In genomic region chr3:52431459-52432223, GRCh38 we compare ENCODE assay signal across 21 cellular contexts. TPM values are rescaled to one million over a fixed set of nuclear protein-coding genes. Genes with fewer than 3 reads are reported as not detected.
DNase-seq lines count a peak whose midpoint lies in the region; ATAC-seq and TF ChIP-seq lines count a peak whose summit lies in the region.
"Had no signal": no experiment of that assay in that cellular context is flagged by ENCODE, and none has a peak within 500 bp of the region (broad histone marks: within the 10 kb centered on the region; RNA-seq: fewer than 3 reads in every experiment).

No MANE protein-coding gene starts in this region.

- H3K27ac Mint-ChIP-seq in H9 (peak overlapping the region in 2 of 3 experiments; percentile 22 to 32; a peak in 4 of 7 replicates), chondrocyte (ENCODE audit: unreplicated experiment) (no peak overlapping the region)
- H3K27ac Mint-ChIP-seq: activated CD4-positive, alpha-beta T cell treated with anti-CD3 and anti-CD28 coated beads for 36 hours had no signal

- H3K27me3 ChIP-seq in H9 (ENCODE audit: insufficient read depth, low read length): no peaks in the 10 kb centered on the region
- no peaks in the 10 kb centered on the region for H3K27me3 ChIP-seq in right cardiac atrium (ENCODE audit: control insufficient read depth, insufficient read depth)
- no peaks in the 10 kb centered on the region for H3K27me3 ChIP-seq in gastrocnemius medialis
- no peaks in the 10 kb centered on the region for H3K27me3 ChIP-seq in BE2C
- H3K27me3 ChIP-seq: transverse colon had no signal

- H3K27ac ChIP-seq in H9 (ENCODE audit: insufficient read length, low read depth, low read length) (no peak overlapping the region), right cardiac atrium (ENCODE audit: low read length) (no peak overlapping the region), gastrocnemius medialis (peak overlapping the region; percentile 36 to 69 (median 54))
- H3K27ac ChIP-seq: epithelial cell of prostate, transverse colon had no signal

- no peaks in the 10 kb centered on the region for H3K79me2 ChIP-seq in H9 (ENCODE audit: insufficient read depth, low read length)

- H3K4me2 ChIP-seq in H9 (ENCODE audit: insufficient read depth, insufficient read length, low read length): no peak overlapping the region

- H3K27me3 Mint-ChIP-seq in H9 (ENCODE audit: low read depth) (peaks cover 2% of the 10 kb centered on the region; the same call in 1 of the 2 replicates), chondrocyte (ENCODE audit: low read depth) (no peaks in the 10 kb centered on the region)
- H3K27me3 Mint-ChIP-seq: activated CD4-positive, alpha-beta T cell treated with anti-CD3 and anti-CD28 coated beads for 36 hours had no signal

- no peaks in the 10 kb centered on the region for H3K9me3 Mint-ChIP-seq in H9
- H3K9me3 Mint-ChIP-seq in chondrocyte (ENCODE audit: low read depth): no peaks in the 10 kb centered on the region

- no peaks in the 10 kb centered on the region for H3K36me3 Mint-ChIP-seq in H9 (ENCODE audit: insufficient read depth in 1 of 3, low read depth in 3 of 3)
- no peaks in the 10 kb centered on the region for H3K36me3 Mint-ChIP-seq in chondrocyte (ENCODE audit: low read depth)

- H3T11ph ChIP-seq in H9 (ENCODE audit: low read length): no peak overlapping the region

- in situ Hi-C loops in gastrocnemius medialis (cut with MboI; ENCODE audit: low sequenced_read_pairs in 4 of 4): no loop called here

- H3K4me1 ChIP-seq in H9 (ENCODE audit: insufficient read depth, low read length) (no peaks in the 10 kb centered on the region), right cardiac atrium (ENCODE audit: control insufficient read depth, insufficient read depth, low read length) (peaks cover 23% of the 10 kb centered on the region), gastrocnemius medialis (peaks cover 11 to 17% of the 10 kb centered on the region in 2 donors), BE2C (no peaks in the 10 kb centered on the region; the same call in 1 of the 2 replicates)
- H3K4me1 ChIP-seq: HAP-1 had no signal

- no peaks in the 10 kb centered on the region for H3K23me2 ChIP-seq in H9 (ENCODE audit: insufficient read length, low read depth, low read length, poor library complexity, severe bottlenecking)

- no peak for DNase-seq in H9
- DNase-seq in chondrocyte (ENCODE audit: low spot score): peak; percentile 18
- DNase-seq in right cardiac atrium: peak; percentile 33 to 74 (median 56)
- no peak for DNase-seq in gastrocnemius medialis
- no peak for DNase-seq in inferior parietal cortex (ENCODE audit: extremely low spot score)
- DNase-seq in 8988T: no peak
- DNase-seq in BE2C: no peak
- DNase-seq in D341Med (ENCODE audit: low spot score): no peak
- DNase-seq: activated CD4-positive, alpha-beta T cell treated with anti-CD3 and anti-CD28 coated beads for 36 hours; activated gamma-delta T cell; DND-41; hypothalamus; NCI-H526; RPMI8226; stimulated activated naive CD8-positive, alpha-beta T cell treated with anti-CD3 and anti-CD28 coated beads, Interleukin-15, Interleukin-2, amounts not matched to agents 100 U/mL and 50 U/mL, for 24 hours; transverse colon had no signal

- H2BK20ac ChIP-seq in H9 (ENCODE audit: low read depth, low read length, poor library complexity, severe bottlenecking): no peak overlapping the region

- H3K18ac ChIP-seq in H9 (ENCODE audit: insufficient read length, low read depth, low read length): no peak overlapping the region

- no CpG with 5 or more reads among the region's 10 CpGs for WGBS in H9 (ENCODE audit: extremely low coverage, insufficient read length, low lambda C conversion rate)
- WGBS in right cardiac atrium: 60% methylated on average over 10 of the region's 10 CpGs

- TF ChIP-seq CTCF in H9 (conservative IDR thresholded peaks at IDR 0.05) (no peak), chondrocyte (IDR thresholded peaks at IDR 0.05) (no peak), gastrocnemius medialis (IDR thresholded peaks at IDR 0.05 in 4 of 5, conservative IDR thresholded peaks at IDR 0.05 in 1 of 5) (no peak), BE2C (IDR thresholded peaks at IDR 0.05; ENCODE audit: low read depth, low read length) (no peak)

- H4K5ac ChIP-seq in H9 (ENCODE audit: insufficient read length, low read depth, low read length): no peak overlapping the region

- no peak overlapping the region; a peak in 1 of 5 replicates for H3K4me3 Mint-ChIP-seq in H9
- no peak overlapping the region for H3K4me3 Mint-ChIP-seq in chondrocyte (ENCODE audit: unreplicated experiment)
- H3K4me3 Mint-ChIP-seq: activated CD4-positive, alpha-beta T cell treated with anti-CD3 and anti-CD28 coated beads for 36 hours had no signal

- H3K4me1 Mint-ChIP-seq in H9 (peaks cover 14 to 30% of the 10 kb centered on the region in 2 experiments), chondrocyte (ENCODE audit: low read depth) (no peaks in the 10 kb centered on the region)
- H3K4me1 Mint-ChIP-seq: activated CD4-positive, alpha-beta T cell treated with anti-CD3 and anti-CD28 coated beads for 36 hours had no signal

- H3K4me3 ChIP-seq in right cardiac atrium (ENCODE audit: low read length) (no peak overlapping the region), gastrocnemius medialis (no peak overlapping the region), BE2C (ENCODE audit: low read depth, low read length) (no peak overlapping the region)
- H3K4me3 ChIP-seq: HAP-1, transverse colon had no signal

- H2AK5ac ChIP-seq in H9 (ENCODE audit: insufficient read length, low read length): no peak overlapping the region

- ATAC-seq in right cardiac atrium (peak in 1 of 2 donors; percentile 11), gastrocnemius medialis (no peak)
- ATAC-seq: activated CD4-positive, alpha-beta T cell treated with anti-CD3 and anti-CD28 coated beads for 36 hours; stimulated activated naive CD8-positive, alpha-beta T cell treated with anti-CD3 and anti-CD28 coated beads, Interleukin-15, Interleukin-2, amounts not matched to agents 100 U/mL and 50 U/mL, for 24 hours had no signal

- no peak for TF ChIP-seq POLR2A in gastrocnemius medialis (IDR thresholded peaks at IDR 0.05)

- no peak overlapping the region for H4K91ac ChIP-seq in H9 (ENCODE audit: insufficient read length, low read depth, low read length)

- H3K14ac ChIP-seq in H9 (ENCODE audit: insufficient read depth, low read length): no peak overlapping the region

- no peak overlapping the region for H3K9ac ChIP-seq in H9 (ENCODE audit: extremely low read depth, insufficient read length, low read length)

- H2BK12ac ChIP-seq in H9 (ENCODE audit: insufficient read length, low read depth, low read length): no peak overlapping the region

- no peak overlapping the region for H3K23ac ChIP-seq in H9 (ENCODE audit: insufficient read length, low read depth, low read length)

- no peak overlapping the region for H2AFZ ChIP-seq in H9 (ENCODE audit: low read length)

- no peak overlapping the region for H4K8ac ChIP-seq in H9 (replicated peaks; ENCODE audit: insufficient read length, low read depth, low read length)

- H2BK120ac ChIP-seq in H9 (ENCODE audit: low read depth, low read length, poor library complexity, severe bottlenecking): no peak overlapping the region

- intact Hi-C loops in right cardiac atrium (cut with DNase I): no loop called here
- intact Hi-C loops in gastrocnemius medialis (cut with DNase I; ENCODE audit: low total_unique reads): no loop called here

- H3K56ac ChIP-seq in H9 (ENCODE audit: insufficient read length, low read depth, low read length): no peak overlapping the region

- no peaks in the 10 kb centered on the region for H4K20me1 ChIP-seq in H9 (ENCODE audit: control insufficient read depth, insufficient read depth, insufficient read length)

- no peak overlapping the region for H2BK5ac ChIP-seq in H9 (ENCODE audit: insufficient read length, low read length)

- no peaks in the 10 kb centered on the region for H3K9me3 ChIP-seq in H9 (ENCODE audit: control insufficient read depth, low read depth, low read length)
- H3K9me3 ChIP-seq in right cardiac atrium (ENCODE audit: control insufficient read depth, low read length): no peaks in the 10 kb centered on the region
- no peaks in the 10 kb centered on the region for H3K9me3 ChIP-seq in gastrocnemius medialis
- H3K9me3 ChIP-seq in BE2C: no peaks in the 10 kb centered on the region
- H3K9me3 ChIP-seq: HAP-1, transverse colon had no signal

- no peaks in the 10 kb centered on the region for H3K79me1 ChIP-seq in H9 (ENCODE audit: insufficient read depth, low read depth, low read length, poor library complexity, severe bottlenecking)

- H3K36me3 ChIP-seq in gastrocnemius medialis (no peaks in the 10 kb centered on the region), BE2C (no peaks in the 10 kb centered on the region)
- H3K36me3 ChIP-seq: HAP-1, transverse colon had no signal

- H3K4ac ChIP-seq in H9 (ENCODE audit: low read depth, low read length): no peak overlapping the region

- H2BK15ac ChIP-seq in H9 (ENCODE audit: low read depth, low read length): no peak overlapping the region

RNA-seq across cellular contexts. Expression of gene SEMA3G, which starts 13.3 kb away (rescaled TPM):
- total RNA-seq in H9 (2021): 1.7 and 2.4 TPM in 2 replicates
- total RNA-seq in chondrocyte: 0.17 TPM in 1 of 3 replicates, not detected in the others
- 10 to 100 TPM in 1 of 4 donors, 1 to 10 TPM in 3; 4.7 to 13.1 (median 8.3) TPM for total RNA-seq in right cardiac atrium
- polyA plus RNA-seq in right cardiac atrium: 11.2 TPM
- total RNA-seq in gastrocnemius medialis: 10 to 100 TPM in 3 of 4 donors, 1 to 10 TPM in 1; 3.8 to 20.3 (median 13.1) TPM
- 19.0 TPM for polyA plus RNA-seq in BE2C (2012; ENCODE audit: insufficient read depth, insufficient read length, low read depth)
- total RNA-seq: activated CD4-positive, alpha-beta T cell treated with anti-CD3 and anti-CD28 coated beads for 36 hours; fibroblast of villous mesenchyme; osteocyte had no signal

RNA-seq across cellular contexts. Expression of gene PHF7, which starts 21.2 kb away (rescaled TPM):
- total RNA-seq in H9 (2021) (9.4 and 9.9 TPM in 2 replicates), chondrocyte (5.1 to 7.1 TPM (median 5.5 TPM) in 3 replicates), right cardiac atrium (10 to 100 TPM; 15.9 to 28.5 (median 18.3) TPM), gastrocnemius medialis (10 to 100 TPM in 1 of 4 donors, 1 to 10 TPM in 3; 3.1 to 11.4 (median 6.8) TPM)
- polyA plus RNA-seq in right cardiac atrium: 10.9 TPM
- 1.3 TPM for polyA plus RNA-seq in BE2C (2012; ENCODE audit: insufficient read depth, insufficient read length, low read depth)

RNA-seq across cellular contexts. Expression of gene BAP1, which starts 21.8 kb away (rescaled TPM):
- 79.6 and 84.1 TPM in 2 replicates for total RNA-seq in H9 (2021)
- total RNA-seq in chondrocyte: 82.1 to 85.4 TPM (median 84.3 TPM) in 3 replicates
- total RNA-seq in right cardiac atrium: 10 to 100 TPM; 48.4 to 59.1 (median 55.9) TPM
- 43.0 TPM for polyA plus RNA-seq in right cardiac atrium
- 10 to 100 TPM; 69.8 to 88.2 (median 76.5) TPM for total RNA-seq in gastrocnemius medialis
- 132 TPM for polyA plus RNA-seq in BE2C (2012; ENCODE audit: insufficient read depth, insufficient read length, low read depth)

RNA-seq across cellular contexts. Expression of gene TNNC1, which starts 22.2 kb away (rescaled TPM):
- 5.6 and 7.7 TPM in 2 replicates for total RNA-seq in H9 (2021)
- total RNA-seq in chondrocyte: 3.3 to 13.7 TPM (median 12.7 TPM) in 3 replicates
- total RNA-seq in right cardiac atrium: 1,000 to 10,000 TPM; 2,349 to 3,477 (median 2,851) TPM
- polyA plus RNA-seq in right cardiac atrium: 6,305 TPM
- over 10,000 TPM in 1 of 4 donors, 1,000 to 10,000 TPM in 3; 5,017 to 11,453 (median 7,253) TPM for total RNA-seq in gastrocnemius medialis
- polyA plus RNA-seq in BE2C (2012; ENCODE audit: insufficient read depth, insufficient read length, low read depth): 0.83 TPM
- total RNA-seq: lung microvascular endothelial cell, osteocyte had no signal

RNA-seq across cellular contexts. Expression of gene NISCH, which starts 23.8 kb away (rescaled TPM):
- 99.0 and 104 TPM in 2 replicates for total RNA-seq in H9 (2021)
- total RNA-seq in chondrocyte: 97.6 to 121 TPM (median 101 TPM) in 3 replicates
- 10 to 100 TPM; 48.6 to 59.2 (median 53.0) TPM for total RNA-seq in right cardiac atrium
- polyA plus RNA-seq in right cardiac atrium: 31.2 TPM
- 10 to 100 TPM; 19.2 to 38.3 (median 25.0) TPM for total RNA-seq in gastrocnemius medialis
- polyA plus RNA-seq in BE2C (2012; ENCODE audit: insufficient read depth, insufficient read length, low read depth): 58.7 TPM

Comparison
In these comparisons a context has a peak if more than half of its experiments do, and no peak if none do; other contexts are left out.
1. DNase-seq: peak in chondrocyte (single experiment) and right cardiac atrium (3 of 3); none in H9 (single experiment), gastrocnemius medialis (0 of 2), inferior parietal cortex (single experiment), 8988T (single experiment), BE2C (single experiment) and D341Med (single experiment).
2. H3K27ac ChIP-seq: peak in gastrocnemius medialis (4 of 4); none in H9 (single experiment) and right cardiac atrium (single experiment).